In genomic region chr12:121786441-121786825, GRCh38 we compare ENCODE assay signal across 8 cellular contexts. TPM values are rescaled to one million over a fixed set of nuclear protein-coding genes. Genes with fewer than 3 reads are reported as not detected.
DNase-seq lines count a peak whose midpoint lies in the region; ATAC-seq and TF ChIP-seq lines count a peak whose summit lies in the region.

No MANE protein-coding gene starts in this region.

- H3K4me3 Mint-ChIP-seq in nephron progenitor cell = no peak overlapping the region

- H3K9me3 ChIP-seq in adipocyte (ENCODE audit: control insufficient read depth, low read length) (no peaks in the 10 kb centered on the region), liver (ENCODE audit: control insufficient read depth in 4 of 4, low read length in 3 of 4) (no peaks in the 10 kb centered on the region)

- no peak overlapping the region for H3K27ac Mint-ChIP-seq in nephron progenitor cell

- H3K9ac ChIP-seq in adipocyte (ENCODE audit: low read length) (no peak overlapping the region), liver (ENCODE audit: low read depth in 1 of 2, low read length in 2 of 2) (no peak overlapping the region)

- H3K27me3 ChIP-seq in BJ (ENCODE audit: control insufficient read depth, insufficient read depth, low read length) (no peaks in the 10 kb centered on the region), adipocyte (replicated peaks; ENCODE audit: control insufficient read depth, insufficient read depth, low read length) (no peaks in the 10 kb centered on the region), liver (ENCODE audit: control insufficient read depth in 4 of 4, insufficient read depth in 4 of 4, low read length in 3 of 4) (no peaks in the 10 kb centered on the region)

- no peak overlapping the region for H3K4me3 ChIP-seq in BJ (ENCODE audit: low read depth, low read length)
- H3K4me3 ChIP-seq in adipocyte (ENCODE audit: low read length) = no peak overlapping the region
- no peak overlapping the region for H3K4me3 ChIP-seq in liver (ENCODE audit: low read depth in 1 of 3, low read length in 3 of 3)

- peaks cover 48% of the 10 kb centered on the region for H3K4me1 Mint-ChIP-seq in nephron progenitor cell

- peak; percentile 14 to 32 for TF ChIP-seq RAD21 in liver (IDR thresholded peaks at IDR 0.05)

- H3K4me1 ChIP-seq in adipocyte (ENCODE audit: control insufficient read depth, insufficient read depth, low read length) (peaks cover 30% of the 10 kb centered on the region), liver (ENCODE audit: control insufficient read depth in 4 of 4, insufficient read depth in 4 of 4, low read length in 3 of 4) (peaks cover 5 to 14% (median 6%) of the 10 kb centered on the region in 4 donors)

- CTCF ChIA-PET in BJ (lab: Yijun Ruan, JAX) = interaction anchor here (2.2 to 17.3 kb wide), 3 partner anchors 4 to 25 kb away, joined by 7 to 322 read pairs (median 322); partner anchors contain the start of gene RHOF

- TF ChIP-seq CTCF in BJ (IDR thresholded peaks at IDR 0.05; ENCODE audit: insufficient read depth, low read depth, low read length) (0 out of 2 replicates have a peak, but pooled peaks have one; percentile 6), liver (IDR thresholded peaks at IDR 0.05; ENCODE audit: low read depth, low read length, missing input control) (no peak), nephron progenitor cell (IDR thresholded peaks at IDR 0.05) (no peak)

- H3K36me3 Mint-ChIP-seq in nephron progenitor cell (ENCODE audit: low read depth) = peaks cover 5% of the 10 kb centered on the region

- ATAC-seq in HG03095 (IDR thresholded peaks at IDR 0.05; ENCODE audit: unreplicated experiment) (no peak), HG03025 (IDR thresholded peaks at IDR 0.05; ENCODE audit: low FRiP score, unreplicated experiment) (no peak)

- no peak for DNase-seq in BJ (ENCODE audit: low read depth)
- peak; percentile 51 for DNase-seq in NCI-H2196 treated with DMSO at 0.1 percent for 48 hours (lab: John Stamatoyannopoulos, UW; ENCODE audit: unreplicated experiment)
- DNase-seq in adipocyte (ENCODE audit: low read depth) = peak; percentile 75
- DNase-seq in NCI-H748 (lab: John Stamatoyannopoulos, UW; ENCODE audit: unreplicated experiment) = no peak
- no peak for DNase-seq in nephron progenitor cell

- WGBS in liver = 33% methylated on average over 6 of the region's 6 CpGs

- no peaks in the 10 kb centered on the region for H3K9me3 Mint-ChIP-seq in nephron progenitor cell

- POLR2A ChIA-PET in BJ (lab: Charles Lee) = interaction anchor here (0.5 kb wide), 1 partner anchor 107 kb away, joined by 3 read pairs; no protein-coding TSS in a partner anchor

- H3K36me3 ChIP-seq in BJ (ENCODE audit: control insufficient read depth, insufficient read depth, low read length) = no peaks in the 10 kb centered on the region
- H3K36me3 ChIP-seq in adipocyte (ENCODE audit: control insufficient read depth, insufficient read depth, low read length, severe bottlenecking) = no peaks in the 10 kb centered on the region
- no peaks in the 10 kb centered on the region for H3K36me3 ChIP-seq in liver (ENCODE audit: control insufficient read depth in 4 of 4, insufficient read depth in 3 of 4, low read depth in 1 of 4, low read length in 3 of 4)

- peaks cover 5% of the 10 kb centered on the region for H3K27me3 Mint-ChIP-seq in nephron progenitor cell (ENCODE audit: low read depth, poor library complexity)

- H3K27ac ChIP-seq in liver (ENCODE audit: low read depth in 1 of 2, low read length in 2 of 2) = peak overlapping the region; percentile 52 to 78

TF ChIP-seq in liver, 16 proteins besides CTCF, POLR2A, EP300 and RAD21:
- no peak for TF ChIP-seq REST (IDR thresholded peaks at IDR 0.05)
- no peak for TF ChIP-seq HNF4G (IDR thresholded peaks at IDR 0.05)
- TF ChIP-seq HNF4A (conservative IDR thresholded peaks at IDR 0.05) = peak; percentile 47 to 61
- TF ChIP-seq JUND (IDR thresholded peaks at IDR 0.05) = peak in 1 of 2 donors; percentile 50
- peak; percentile 18 for TF ChIP-seq YY1 (IDR thresholded peaks at IDR 0.05)
- no peak for TF ChIP-seq NR2F2 (IDR thresholded peaks at IDR 0.05)
- TF ChIP-seq RXRA (IDR thresholded peaks at IDR 0.05) = peak; percentile 69 to 73
- no peak for TF ChIP-seq ZBTB33 (IDR thresholded peaks at IDR 0.05)
- TF ChIP-seq GABPA (IDR thresholded peaks at IDR 0.05 in 1 of 2, conservative IDR thresholded peaks at IDR 0.05 in 1 of 2) = no peak
- TF ChIP-seq, protein P1, sequence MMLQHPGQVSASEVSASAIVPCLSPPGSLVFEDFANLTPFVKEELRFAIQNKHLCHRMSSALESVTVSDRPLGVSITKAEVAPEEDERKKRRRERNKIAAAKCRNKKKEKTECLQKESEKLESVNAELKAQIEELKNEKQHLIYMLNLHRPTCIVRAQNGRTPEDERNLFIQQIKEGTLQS (IDR thresholded peaks at IDR 0.05) = no peak
- no peak for TF ChIP-seq EGR1 (IDR thresholded peaks at IDR 0.05; ENCODE audit: low read depth in 2 of 2)
- peak; percentile 52 for TF ChIP-seq SP1 (IDR thresholded peaks at IDR 0.05)
- TF ChIP-seq FOXA1 (IDR thresholded peaks at IDR 0.05) = no peak
- TF ChIP-seq FOXA2 (IDR thresholded peaks at IDR 0.05) = no peak

RNA-seq across cellular contexts. Expression of gene RHOF, which starts 7.1 kb away (rescaled TPM):
- polyA plus RNA-seq in BJ (2011; rRNA removed) (2.7 and 3.0 TPM in 2 replicates), liver (1 to 10 TPM in 1 of 2 donors, under 1 TPM in 1; 0.97 to 1.1 TPM)
- 7.6 and 8.2 TPM in 2 replicates for polyA minus RNA-seq in BJ (2011; rRNA and poly(A)+ RNA removed)
- total RNA-seq in liver = 1 to 10 TPM; 5.9 to 7.0 TPM

RNA-seq across cellular contexts. Expression of gene SETD1B, which starts 17.4 kb away (rescaled TPM):
- polyA plus RNA-seq in BJ (2011; rRNA removed) = 0.85 and 0.89 TPM in 2 replicates
- polyA minus RNA-seq in BJ (2011; rRNA and poly(A)+ RNA removed) = 2.0 and 4.1 TPM in 2 replicates
- total RNA-seq in liver = 1 to 10 TPM; 4.3 to 7.9 TPM
- polyA plus RNA-seq in liver = 1 to 10 TPM; 1.8 to 5.8 TPM

Comparison
In these comparisons a context has a peak if more than half of its experiments do, and no peak if none do; other contexts are left out.
1. DNase-seq: peak in NCI-H2196 treated with DMSO at 0.1 percent for 48 hours (single experiment) and adipocyte (single experiment); none in BJ (single experiment), NCI-H748 (single experiment) and nephron progenitor cell (single experiment).